Comparison of ENCODE assay signal across 1 cellular context in the genomic region with DNA sequence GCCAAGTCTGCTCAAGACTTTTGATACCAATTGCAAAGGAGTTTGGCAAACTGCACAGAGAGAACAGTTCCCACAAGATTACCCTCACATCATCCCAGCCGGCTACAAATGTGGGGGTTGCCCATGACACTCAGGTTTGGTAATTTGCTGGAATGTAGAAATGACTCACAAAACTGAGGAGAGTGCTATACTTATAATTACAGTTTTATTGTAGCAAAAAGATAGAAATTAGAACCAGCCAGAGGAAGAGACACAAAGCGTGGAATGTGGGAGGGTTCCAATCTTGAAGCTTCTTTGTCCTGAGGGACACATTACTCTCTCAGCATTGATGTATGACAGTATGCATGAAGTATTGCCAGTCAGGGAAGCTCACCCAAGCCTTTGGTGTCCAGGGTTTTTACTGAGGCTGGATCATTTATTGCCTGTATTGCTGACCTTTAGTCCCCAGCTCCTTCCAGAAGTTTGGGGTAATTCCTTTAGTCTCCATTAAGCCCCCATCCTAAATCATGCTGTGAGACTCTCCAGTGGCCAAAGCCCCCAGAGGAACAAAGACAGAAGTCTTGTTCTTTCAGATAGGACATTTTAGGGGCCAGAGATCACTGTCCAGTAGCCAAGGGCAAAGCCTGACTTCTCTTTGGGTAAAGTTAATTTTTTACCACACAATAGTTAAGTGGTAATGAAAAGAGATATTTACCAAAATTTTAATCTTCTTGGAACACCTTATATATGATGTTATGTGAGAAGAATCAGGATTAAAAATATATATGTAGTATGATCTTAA.
TF ChIP-seq lines count a peak whose summit lies in the region.

No MANE protein-coding gene starts in this region.

TF ChIP-seq in HepG2, 621 proteins besides CTCF, POLR2A, EP300 and RAD21:
- TF ChIP-seq SOX13 (IDR thresholded peaks at IDR 0.05) (no peak), SOX13 (CRISPR knock-in tag; conservative IDR thresholded peaks at IDR 0.05 in 1 of 2, IDR thresholded peaks at IDR 0.05 in 1 of 2) (0 out of 4 replicates have a peak, but pooled peaks of 1 of the 2 experiments have one; percentile 8), POLR2AphosphoS2 (IDR thresholded peaks at IDR 0.05; ENCODE audit: low read depth, low read length) (no peak), ZMYM4 (CRISPR knock-in tag; IDR thresholded peaks at IDR 0.05) (0 out of 2 replicates have a peak, but pooled peaks have one; percentile 21), SMARCC2 (IDR thresholded peaks at IDR 0.05) (no peak), ZNF343 (CRISPR knock-in tag; IDR thresholded peaks at IDR 0.05) (no peak), ZNF792 (CRISPR knock-in tag; IDR thresholded peaks at IDR 0.05) (peak; percentile 75; the same call in 1 of the 2 replicates), PCBP2 (optimal IDR thresholded peaks at IDR 0.05; ENCODE audit: low read depth, low read length, poor library complexity, severe bottlenecking) (no peak), HNF4A (CRISPR knock-in tag; IDR thresholded peaks at IDR 0.05) (peak; percentile 52), ZNF784 (CRISPR knock-in tag; IDR thresholded peaks at IDR 0.05; ENCODE audit: borderline replicate concordance) (no peak), CENPX (CRISPR knock-in tag; IDR thresholded peaks at IDR 0.05) (no peak), PLRG1 (conservative IDR thresholded peaks at IDR 0.05) (no peak), MAF1 (CRISPR knock-in tag; IDR thresholded peaks at IDR 0.05; ENCODE audit: borderline replicate concordance) (no peak), ZNF644 (CRISPR knock-in tag; IDR thresholded peaks at IDR 0.05; ENCODE audit: low read depth) (0 out of 2 replicates have a peak, but pooled peaks have one; percentile 45), FOSL2 (CRISPR knock-in tag; IDR thresholded peaks at IDR 0.05) (0 out of 2 replicates have a peak, but pooled peaks have one; percentile 7), NR1H2 (CRISPR knock-in tag; IDR thresholded peaks at IDR 0.05; ENCODE audit: borderline replicate concordance, low read depth) (no peak)
- TF ChIP-seq, protein P1, sequence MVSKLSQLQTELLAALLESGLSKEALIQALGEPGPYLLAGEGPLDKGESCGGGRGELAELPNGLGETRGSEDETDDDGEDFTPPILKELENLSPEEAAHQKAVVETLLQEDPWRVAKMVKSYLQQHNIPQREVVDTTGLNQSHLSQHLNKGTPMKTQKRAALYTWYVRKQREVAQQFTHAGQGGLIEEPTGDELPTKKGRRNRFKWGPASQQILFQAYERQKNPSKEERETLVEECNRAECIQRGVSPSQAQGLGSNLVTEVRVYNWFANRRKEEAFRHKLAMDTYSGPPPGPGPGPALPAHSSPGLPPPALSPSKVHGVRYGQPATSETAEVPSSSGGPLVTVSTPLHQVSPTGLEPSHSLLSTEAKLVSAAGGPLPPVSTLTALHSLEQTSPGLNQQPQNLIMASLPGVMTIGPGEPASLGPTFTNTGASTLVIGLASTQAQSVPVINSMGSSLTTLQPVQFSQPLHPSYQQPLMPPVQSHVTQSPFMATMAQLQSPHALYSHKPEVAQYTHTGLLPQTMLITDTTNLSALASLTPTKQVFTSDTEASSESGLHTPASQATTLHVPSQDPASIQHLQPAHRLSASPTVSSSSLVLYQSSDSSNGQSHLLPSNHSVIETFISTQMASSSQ (IDR thresholded peaks at IDR 0.05; ENCODE audit: low read depth) = 0 out of 2 replicates have a peak, but pooled peaks have one; percentile 17
- TF ChIP-seq, protein P1 (CRISPR knock-in tag; IDR thresholded peaks at IDR 0.05; ENCODE audit: borderline replicate concordance) = no peak
- TF ChIP-seq, protein P2, sequence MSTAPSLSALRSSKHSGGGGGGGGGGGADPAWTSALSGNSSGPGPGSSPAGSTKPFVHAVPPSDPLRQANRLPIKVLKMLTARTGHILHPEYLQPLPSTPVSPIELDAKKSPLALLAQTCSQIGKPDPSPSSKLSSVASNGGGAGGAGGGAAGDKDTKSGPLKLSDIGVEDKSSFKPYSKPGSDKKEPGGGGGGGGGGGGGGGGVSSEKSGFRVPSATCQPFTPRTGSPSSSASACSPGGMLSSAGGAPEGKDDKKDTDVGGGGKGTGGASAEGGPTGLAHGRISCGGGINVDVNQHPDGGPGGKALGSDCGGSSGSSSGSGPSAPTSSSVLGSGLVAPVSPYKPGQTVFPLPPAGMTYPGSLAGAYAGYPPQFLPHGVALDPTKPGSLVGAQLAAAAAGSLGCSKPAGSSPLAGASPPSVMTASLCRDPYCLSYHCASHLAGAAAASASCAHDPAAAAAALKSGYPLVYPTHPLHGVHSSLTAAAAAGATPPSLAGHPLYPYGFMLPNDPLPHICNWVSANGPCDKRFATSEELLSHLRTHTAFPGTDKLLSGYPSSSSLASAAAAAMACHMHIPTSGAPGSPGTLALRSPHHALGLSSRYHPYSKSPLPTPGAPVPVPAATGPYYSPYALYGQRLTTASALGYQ (CRISPR knock-in tag; IDR thresholded peaks at IDR 0.05) = no peak
- TF ChIP-seq, protein P3, sequence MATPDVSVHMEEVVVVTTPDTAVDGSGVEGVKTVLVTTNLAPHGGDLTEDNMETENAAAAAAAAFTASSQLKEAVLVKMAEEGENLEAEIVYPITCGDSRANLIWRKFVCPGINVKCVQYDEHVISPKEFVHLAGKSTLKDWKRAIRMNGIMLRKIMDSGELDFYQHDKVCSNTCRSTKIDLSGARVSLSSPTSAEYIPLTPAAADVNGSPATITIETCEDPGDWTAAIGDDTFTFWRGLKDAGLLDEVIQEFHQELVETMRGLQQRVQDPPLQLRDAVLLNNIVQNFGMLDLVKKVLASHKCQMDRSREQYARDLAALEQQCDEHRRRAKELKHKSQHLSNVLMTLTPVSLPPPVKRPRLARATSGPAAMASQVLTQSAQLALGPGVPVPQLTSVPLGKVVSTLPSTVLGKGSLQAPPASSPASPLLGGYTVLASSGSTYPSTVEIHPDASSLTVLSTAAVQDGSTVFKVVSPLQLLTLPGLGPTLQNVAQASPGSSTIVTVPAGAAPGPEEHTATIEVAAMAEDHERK (CRISPR knock-in tag; IDR thresholded peaks at IDR 0.05; ENCODE audit: low read depth) = no peak
- TF ChIP-seq, protein P4, sequence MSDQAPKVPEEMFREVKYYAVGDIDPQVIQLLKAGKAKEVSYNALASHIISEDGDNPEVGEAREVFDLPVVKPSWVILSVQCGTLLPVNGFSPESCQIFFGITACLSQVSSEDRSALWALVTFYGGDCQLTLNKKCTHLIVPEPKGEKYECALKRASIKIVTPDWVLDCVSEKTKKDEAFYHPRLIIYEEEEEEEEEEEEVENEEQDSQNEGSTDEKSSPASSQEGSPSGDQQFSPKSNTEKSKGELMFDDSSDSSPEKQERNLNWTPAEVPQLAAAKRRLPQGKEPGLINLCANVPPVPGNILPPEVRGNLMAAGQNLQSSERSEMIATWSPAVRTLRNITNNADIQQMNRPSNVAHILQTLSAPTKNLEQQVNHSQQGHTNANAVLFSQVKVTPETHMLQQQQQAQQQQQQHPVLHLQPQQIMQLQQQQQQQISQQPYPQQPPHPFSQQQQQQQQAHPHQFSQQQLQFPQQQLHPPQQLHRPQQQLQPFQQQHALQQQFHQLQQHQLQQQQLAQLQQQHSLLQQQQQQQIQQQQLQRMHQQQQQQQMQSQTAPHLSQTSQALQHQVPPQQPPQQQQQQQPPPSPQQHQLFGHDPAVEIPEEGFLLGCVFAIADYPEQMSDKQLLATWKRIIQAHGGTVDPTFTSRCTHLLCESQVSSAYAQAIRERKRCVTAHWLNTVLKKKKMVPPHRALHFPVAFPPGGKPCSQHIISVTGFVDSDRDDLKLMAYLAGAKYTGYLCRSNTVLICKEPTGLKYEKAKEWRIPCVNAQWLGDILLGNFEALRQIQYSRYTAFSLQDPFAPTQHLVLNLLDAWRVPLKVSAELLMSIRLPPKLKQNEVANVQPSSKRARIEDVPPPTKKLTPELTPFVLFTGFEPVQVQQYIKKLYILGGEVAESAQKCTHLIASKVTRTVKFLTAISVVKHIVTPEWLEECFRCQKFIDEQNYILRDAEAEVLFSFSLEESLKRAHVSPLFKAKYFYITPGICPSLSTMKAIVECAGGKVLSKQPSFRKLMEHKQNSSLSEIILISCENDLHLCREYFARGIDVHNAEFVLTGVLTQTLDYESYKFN (CRISPR knock-in tag; conservative IDR thresholded peaks at IDR 0.05) = peak; percentile 48; the same call in 1 of the 2 replicates
- TF ChIP-seq, protein P5, sequence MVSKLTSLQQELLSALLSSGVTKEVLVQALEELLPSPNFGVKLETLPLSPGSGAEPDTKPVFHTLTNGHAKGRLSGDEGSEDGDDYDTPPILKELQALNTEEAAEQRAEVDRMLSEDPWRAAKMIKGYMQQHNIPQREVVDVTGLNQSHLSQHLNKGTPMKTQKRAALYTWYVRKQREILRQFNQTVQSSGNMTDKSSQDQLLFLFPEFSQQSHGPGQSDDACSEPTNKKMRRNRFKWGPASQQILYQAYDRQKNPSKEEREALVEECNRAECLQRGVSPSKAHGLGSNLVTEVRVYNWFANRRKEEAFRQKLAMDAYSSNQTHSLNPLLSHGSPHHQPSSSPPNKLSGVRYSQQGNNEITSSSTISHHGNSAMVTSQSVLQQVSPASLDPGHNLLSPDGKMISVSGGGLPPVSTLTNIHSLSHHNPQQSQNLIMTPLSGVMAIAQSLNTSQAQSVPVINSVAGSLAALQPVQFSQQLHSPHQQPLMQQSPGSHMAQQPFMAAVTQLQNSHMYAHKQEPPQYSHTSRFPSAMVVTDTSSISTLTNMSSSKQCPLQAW (CRISPR knock-in tag; IDR thresholded peaks at IDR 0.05) = peak; percentile 28; the same call in 1 of the 2 replicates
